14 cellular contexts compared by ENCODE assay signal in the genomic region with DNA sequence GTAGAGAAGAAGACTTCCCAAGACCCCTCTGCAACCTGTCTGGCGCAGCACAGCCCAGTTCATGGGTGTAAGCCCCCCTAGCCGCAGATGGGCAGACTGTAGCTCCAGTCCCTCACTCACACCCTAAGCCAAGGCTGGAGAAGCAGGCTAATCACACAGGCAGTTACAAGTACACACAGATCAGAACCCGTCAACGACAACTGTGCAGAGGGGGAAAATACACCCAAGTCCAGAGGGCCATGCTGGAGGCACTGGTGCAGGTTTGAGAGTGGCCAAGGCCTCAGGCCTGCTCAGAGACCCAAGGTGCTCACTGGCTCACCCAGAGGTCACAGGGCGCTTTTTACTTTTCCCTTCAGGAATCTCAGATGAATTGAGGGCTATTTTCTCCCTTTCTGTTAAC.
DNase-seq lines count a peak whose midpoint lies in the region; ATAC-seq and TF ChIP-seq lines count a peak whose summit lies in the region.
"Had no signal": no experiment of that assay in that cellular context is flagged by ENCODE, and none has a peak within 500 bp of the region (broad histone marks: within the 10 kb centered on the region; RNA-seq: fewer than 3 reads in every experiment).

No MANE protein-coding gene starts in this region.

- peak overlapping the region; percentile 56 for H3K27ac ChIP-seq in naive thymus-derived CD4-positive, alpha-beta T cell (ENCODE audit: low read depth, low read length)
- H3K27ac ChIP-seq in stomach = peak overlapping the region in 3 of 5 donors; percentile 1 to 93 (median 2)
- H3K27ac ChIP-seq: thoracic aorta had no signal

- no peaks in the 10 kb centered on the region for H3K36me3 Mint-ChIP-seq in chondrocyte (ENCODE audit: low read depth)
- no peaks in the 10 kb centered on the region for H3K36me3 Mint-ChIP-seq in naive thymus-derived CD4-positive, alpha-beta T cell
- H3K36me3 Mint-ChIP-seq in activated CD8-positive, alpha-beta memory T cell treated with anti-CD3 and anti-CD28 coated beads, Interleukin-2, amount 10 ng/mL, durations not matched to agents 7 days and 5 days = no peaks in the 10 kb centered on the region

- peak overlapping the region; percentile 93 for H3K4me2 ChIP-seq in Loucy (ENCODE audit: low read depth, low read length, poor library complexity, severe bottlenecking)

- ATAC-seq in naive thymus-derived CD4-positive, alpha-beta T cell = no peak
- no peak for ATAC-seq in activated CD8-positive, alpha-beta memory T cell treated with anti-CD3 and anti-CD28 coated beads, Interleukin-2, amount 10 ng/mL, durations not matched to agents 7 days and 5 days

- H3F3A ChIP-seq in Loucy (ENCODE audit: low read depth) = no peaks in the 10 kb centered on the region

- no peaks in the 10 kb centered on the region for H3K27me3 Mint-ChIP-seq in chondrocyte (ENCODE audit: low read depth)
- peaks cover 0 to 2% (median 0%) of the 10 kb centered on the region in 5 donors for H3K27me3 Mint-ChIP-seq in naive thymus-derived CD4-positive, alpha-beta T cell
- H3K27me3 Mint-ChIP-seq in activated CD8-positive, alpha-beta memory T cell treated with anti-CD3 and anti-CD28 coated beads, Interleukin-2, amount 10 ng/mL, durations not matched to agents 7 days and 5 days = no peaks in the 10 kb centered on the region

- peak overlapping the region; percentile 34 for H3K9ac ChIP-seq in Loucy (ENCODE audit: low read depth, low read length, poor library complexity, severe bottlenecking)

- peaks cover 16% of the 10 kb centered on the region; the same call in 1 of the 2 replicates for H3K36me3 ChIP-seq in Loucy (ENCODE audit: insufficient read depth, low read length)
- peaks cover 0 to 19% (median 4%) of the 10 kb centered on the region in 3 experiments for H3K36me3 ChIP-seq in naive thymus-derived CD4-positive, alpha-beta T cell (ENCODE audit: control insufficient read depth in 2 of 3, insufficient read depth in 3 of 3, low read length in 3 of 3)
- peaks cover 0 to 2% (median 0%) of the 10 kb centered on the region in 4 donors for H3K36me3 ChIP-seq in stomach
- H3K36me3 ChIP-seq: thoracic aorta had no signal

- TF ChIP-seq CTCF in Loucy (conservative IDR thresholded peaks at IDR 0.05; ENCODE audit: low read length) = no peak
- no peak for TF ChIP-seq CTCF in chondrocyte (IDR thresholded peaks at IDR 0.05)
- no peak for TF ChIP-seq CTCF in stomach (IDR thresholded peaks at IDR 0.05)

- H3K4me3 Mint-ChIP-seq in chondrocyte (ENCODE audit: unreplicated experiment) = no peak overlapping the region
- H3K4me3 Mint-ChIP-seq in naive thymus-derived CD4-positive, alpha-beta T cell = peak overlapping the region in 2 of 10 donors; percentile 65 to 77
- no peak overlapping the region for H3K4me3 Mint-ChIP-seq in activated CD8-positive, alpha-beta memory T cell treated with anti-CD3 and anti-CD28 coated beads, Interleukin-2, amount 10 ng/mL, durations not matched to agents 7 days and 5 days

- no peak overlapping the region for H3K27ac Mint-ChIP-seq in chondrocyte (ENCODE audit: unreplicated experiment)
- H3K27ac Mint-ChIP-seq in naive thymus-derived CD4-positive, alpha-beta T cell = peak overlapping the region in 8 of 9 donors; percentile 64 to 98 (median 90)
- H3K27ac Mint-ChIP-seq in activated CD8-positive, alpha-beta memory T cell treated with anti-CD3 and anti-CD28 coated beads, Interleukin-2, amount 10 ng/mL, durations not matched to agents 7 days and 5 days = no peak overlapping the region

- 78 to 85% (median 78%) methylated on average over 5 of the region's 5 CpGs for WGBS in stomach, 5 donors

- H3K4me1 Mint-ChIP-seq in chondrocyte (ENCODE audit: low read depth) = peaks cover 70% of the 10 kb centered on the region
- H3K4me1 Mint-ChIP-seq in naive thymus-derived CD4-positive, alpha-beta T cell = peaks cover 11 to 66% (median 61%) of the 10 kb centered on the region in 7 donors
- peaks cover 5% of the 10 kb centered on the region for H3K4me1 Mint-ChIP-seq in activated CD8-positive, alpha-beta memory T cell treated with anti-CD3 and anti-CD28 coated beads, Interleukin-2, amount 10 ng/mL, durations not matched to agents 7 days and 5 days

- H3K27me3 ChIP-seq in Loucy (ENCODE audit: insufficient read depth, low read length, poor library complexity, severe bottlenecking) (no peaks in the 10 kb centered on the region), stomach (no peaks in the 10 kb centered on the region)
- H3K27me3 ChIP-seq in naive thymus-derived CD4-positive, alpha-beta T cell (ENCODE audit: control insufficient read depth in 2 of 2, insufficient read depth in 2 of 2, low read length in 2 of 2) = no peaks in the 10 kb centered on the region

- H3K79me2 ChIP-seq in Loucy (ENCODE audit: insufficient read depth, low read length) = peaks cover 96% of the 10 kb centered on the region

- H4K20me1 ChIP-seq in Loucy (ENCODE audit: insufficient read depth, low read length, poor library complexity, severe bottlenecking) = peaks cover 87% of the 10 kb centered on the region

- no peak overlapping the region for H2AFZ ChIP-seq in Loucy (ENCODE audit: low read length)

- POLR2A ChIA-PET in naive thymus-derived CD4-positive, alpha-beta T cell (lab: Charles Lee) = interaction anchor here (0.5 kb wide), 1 partner anchor 22 kb away, joined by 4 read pairs; no protein-coding TSS in a partner anchor

- H3K4me1 ChIP-seq in Loucy (ENCODE audit: insufficient read depth, low read length, poor library complexity, severe bottlenecking) = peaks cover 56% of the 10 kb centered on the region
- H3K4me1 ChIP-seq in naive thymus-derived CD4-positive, alpha-beta T cell (ENCODE audit: control insufficient read depth in 2 of 2, insufficient read depth in 2 of 2, low read length in 2 of 2) = peaks cover 0 to 65% of the 10 kb centered on the region in 2 donors
- H3K4me1 ChIP-seq in stomach = peaks cover 75 to 92% (median 87%) of the 10 kb centered on the region in 4 donors

- peak; percentile 48 for DNase-seq in chondrocyte (ENCODE audit: low spot score)
- DNase-seq in naive thymus-derived CD4-positive, alpha-beta T cell = no peak
- no peak for DNase-seq in stomach
- DNase-seq in GM19238 (ENCODE audit: insufficient read length, low spot score) = no peak
- no peak for DNase-seq in activated CD8-positive, alpha-beta memory T cell treated with anti-CD3 and anti-CD28 coated beads, Interleukin-2, amount 10 ng/mL, durations not matched to agents 7 days and 5 days
- no peak for DNase-seq in activated CD4-positive, alpha-beta T cell treated with anti-CD3 and anti-CD28 coated beads, Interleukin-2, amount 50 U/mL, for 4 hours
- DNase-seq: activated gamma-delta T cell treated with Interleukin-2 at 50 U/mL for 16 hours, C1 segment of cervical spinal cord, NCI-H2081 treated with DMSO at 0.1 percent for 48 hours, NCI-H69, SW 1271, WERI-Rb-1 had no signal

- intact Hi-C loops in naive thymus-derived CD4-positive, alpha-beta T cell (cut with micrococcal nuclease) = no loop called here
- intact Hi-C loops in stomach (cut with DNase I; ENCODE audit: low total_unique reads) = no loop called here

- H3K4me3 ChIP-seq in Loucy (ENCODE audit: low read length, poor library complexity, severe bottlenecking) (peak overlapping the region; percentile 91), stomach (no peak overlapping the region)
- H3K4me3 ChIP-seq in naive thymus-derived CD4-positive, alpha-beta T cell (ENCODE audit: low read length) = no peak overlapping the region
- H3K4me3 ChIP-seq: thoracic aorta had no signal

- no peak for TF ChIP-seq POLR2A in stomach (IDR thresholded peaks at IDR 0.05)

- CTCF ChIA-PET in naive thymus-derived CD4-positive, alpha-beta T cell (lab: Charles Lee) = interaction anchor here (0.7 kb wide), 1 partner anchor 71 kb away, joined by 3 read pairs; no protein-coding TSS in a partner anchor
- CTCF ChIA-PET in activated CD8-positive, alpha-beta memory T cell treated with anti-CD3 and anti-CD28 coated beads, Interleukin-2, amount 10 ng/mL, durations not matched to agents 7 days and 5 days (lab: Charles Lee) = no interaction called here

- H3K9me3 ChIP-seq in Loucy (ENCODE audit: insufficient read depth, low read depth, low read length) = no peaks in the 10 kb centered on the region
- no peaks in the 10 kb centered on the region for H3K9me3 ChIP-seq in naive thymus-derived CD4-positive, alpha-beta T cell (ENCODE audit: control insufficient read depth in 2 of 3, low read length in 3 of 3)
- no peaks in the 10 kb centered on the region for H3K9me3 ChIP-seq in stomach
- H3K9me3 ChIP-seq: thoracic aorta had no signal

- TF ChIP-seq EP300 in stomach (IDR thresholded peaks at IDR 0.05) = no peak

- H3K9me2 ChIP-seq in Loucy (replicated peaks; ENCODE audit: low read depth, low read length) = no peaks in the 10 kb centered on the region

- no peaks in the 10 kb centered on the region for H3K9me3 Mint-ChIP-seq in chondrocyte (ENCODE audit: low read depth)
- H3K9me3 Mint-ChIP-seq in naive thymus-derived CD4-positive, alpha-beta T cell = peaks cover 0 to 1% (median 0%) of the 10 kb centered on the region in 11 donors
- H3K9me3 Mint-ChIP-seq in activated CD8-positive, alpha-beta memory T cell treated with anti-CD3 and anti-CD28 coated beads, Interleukin-2, amount 10 ng/mL, durations not matched to agents 7 days and 5 days (ENCODE audit: low read depth) = no peaks in the 10 kb centered on the region

Comparison
In these comparisons a context has a peak if more than half of its experiments do, and no peak if none do; other contexts are left out.
1. H3K27ac Mint-ChIP-seq: peak in naive thymus-derived CD4-positive, alpha-beta T cell (8 of 9); none in chondrocyte (single experiment) and activated CD8-positive, alpha-beta memory T cell treated with anti-CD3 and anti-CD28 coated beads, Interleukin-2, amount 10 ng/mL, durations not matched to agents 7 days and 5 days (single experiment).